26 cellular contexts compared by ENCODE assay signal in genomic region chr1:156033011-156033410, GRCh38. TPM values are rescaled to one million over a fixed set of nuclear protein-coding genes. Genes with fewer than 3 reads are reported as not detected.
A peak's percentile ranks its signal among the peaks of the same experiment; 100 is the strongest.
DNase-seq lines count a peak whose midpoint lies in the region; FAIRE-seq and TF ChIP-seq lines count a peak whose summit lies in the region.
"Had no signal": no experiment of that assay in that cellular context is flagged by ENCODE, and none has a peak within 500 bp of the region (broad histone marks: within the 10 kb centered on the region; RNA-seq: fewer than 3 reads in every experiment).

No MANE protein-coding gene starts in this region.

- H3K79me2 ChIP-seq in endothelial cell of umbilical vein (ENCODE audit: control insufficient read depth, insufficient read depth, low read length): no peaks in the 10 kb centered on the region
- no peaks in the 10 kb centered on the region for H3K79me2 ChIP-seq in osteoblast (ENCODE audit: insufficient read depth, low read length)
- no peaks in the 10 kb centered on the region for H3K79me2 ChIP-seq in mammary epithelial cell (ENCODE audit: insufficient read depth, low read length)

- no peak for TF ChIP-seq CTCF in endothelial cell of umbilical vein (IDR thresholded peaks at IDR 0.05; ENCODE audit: extremely low read depth in 1 of 2, insufficient read depth in 1 of 2, low read depth in 1 of 2, low read length in 2 of 2)
- no peak for TF ChIP-seq CTCF in osteoblast (IDR thresholded peaks at IDR 0.05; ENCODE audit: extremely low read depth, low read depth, low read length)
- TF ChIP-seq CTCF in mammary epithelial cell (conservative IDR thresholded peaks at IDR 0.05 in 1 of 2, IDR thresholded peaks at IDR 0.05 in 1 of 2; ENCODE audit: extremely low read depth in 1 of 2, insufficient read depth in 1 of 2, low read depth in 1 of 2, low read length in 2 of 2): no peak

- CTCF ChIA-PET in endothelial cell of umbilical vein (lab: Charles Lee): interaction anchor here (1.0 to 3.4 kb wide), 6 partner anchors 20 to 192 kb away, joined by 3 to 18 read pairs (median 4); partner anchors contain the start of gene UBQLN4
- CTCF ChIA-PET in mammary epithelial cell (lab: Charles Lee; ENCODE audit: low non-redundant PET): no interaction called here

- POLR2A ChIA-PET in endothelial cell of umbilical vein (lab: Charles Lee): no interaction called here

- WGBS in mammary epithelial cell (ENCODE audit: low coverage, missing lambda C conversion rate): 75% methylated on average over 4 of the region's 6 CpGs

- H4K20me1 ChIP-seq in endothelial cell of umbilical vein (replicated peaks; ENCODE audit: control insufficient read depth, extremely low read depth, insufficient read depth, low read length): no peaks in the 10 kb centered on the region
- no peaks in the 10 kb centered on the region for H4K20me1 ChIP-seq in osteoblast (ENCODE audit: insufficient read depth, low read length)
- no peaks in the 10 kb centered on the region for H4K20me1 ChIP-seq in mammary epithelial cell (ENCODE audit: insufficient read depth, low read length)

- intact Hi-C loops in endothelial cell of umbilical vein (cut with micrococcal nuclease) (no loop called here), mammary epithelial cell (cut with micrococcal nuclease) (no loop called here)

- in situ Hi-C loops in mammary epithelial cell (cut with MboI; ENCODE audit: low sequenced_read_pairs in 2 of 2): no loop called here

- FAIRE-seq in endothelial cell of umbilical vein (lab: Jason Lieb, UNC): peak; percentile 69
- FAIRE-seq in urothelium cell line (lab: Jason Lieb, UNC): no peak
- FAIRE-seq: TTC549 had no signal

- H3K9me1 ChIP-seq in endothelial cell of umbilical vein (replicated peaks; ENCODE audit: control insufficient read depth, extremely low read depth, insufficient read depth, low read length): no peaks in the 10 kb centered on the region

- H2AFZ ChIP-seq in endothelial cell of umbilical vein (ENCODE audit: low read depth, low read length): peak overlapping the region; percentile 42
- peak overlapping the region; percentile 41 for H2AFZ ChIP-seq in osteoblast (ENCODE audit: low read length)
- H2AFZ ChIP-seq in mammary epithelial cell (ENCODE audit: low read depth, low read length): no peak overlapping the region

- dilution Hi-C loops in endothelial cell of umbilical vein (cut with MboI; ENCODE audit: extremely low pct_ligation_motif_present, low sequenced_read_pairs) (no loop called here), mammary epithelial cell (cut with HindIII; ENCODE audit: low sequenced_read_pairs) (no loop called here)

- H3K4me1 ChIP-seq in endothelial cell of umbilical vein (ENCODE audit: control insufficient read depth, extremely low read depth, insufficient read depth, low read length) (peaks cover 7% of the 10 kb centered on the region), osteoblast (ENCODE audit: insufficient read depth, low read length) (no peaks in the 10 kb centered on the region), mammary epithelial cell (ENCODE audit: insufficient read depth, low read length) (no peaks in the 10 kb centered on the region)
- H3K4me1 ChIP-seq: heart right ventricle, Peyer's patch, SJCRH30 had no signal

- H3K9ac ChIP-seq in endothelial cell of umbilical vein (replicated peaks; ENCODE audit: extremely low read depth, insufficient read depth, low read length) (no peak overlapping the region), mammary epithelial cell (ENCODE audit: insufficient read depth, low read length) (no peak overlapping the region)

- BruUV-seq in endothelial cell of umbilical vein (replicated peaks; lab: Mats Ljungman, UMichigan): no TSS peak
- BruUV-seq in mammary epithelial cell (replicated peaks; lab: Mats Ljungman, UMichigan): no TSS peak

- H3K36me3 ChIP-seq in endothelial cell of umbilical vein (ENCODE audit: control insufficient read depth in 2 of 2, extremely low read depth in 1 of 2, insufficient read depth in 2 of 2, low read length in 2 of 2): peaks cover 0 to 6% of the 10 kb centered on the region in 2 experiments
- H3K36me3 ChIP-seq in osteoblast (ENCODE audit: insufficient read depth, low read length): peaks cover 13% of the 10 kb centered on the region
- no peaks in the 10 kb centered on the region for H3K36me3 ChIP-seq in mammary epithelial cell (ENCODE audit: insufficient read depth, low read length)

- no peak overlapping the region for H3K27ac ChIP-seq in endothelial cell of umbilical vein (ENCODE audit: insufficient read depth, low read depth, low read length)
- H3K27ac ChIP-seq in osteoblast (ENCODE audit: low read depth, low read length): no peak overlapping the region
- no peak overlapping the region for H3K27ac ChIP-seq in mammary epithelial cell (ENCODE audit: insufficient read depth, low read depth, low read length)
- H3K27ac ChIP-seq: cardiac muscle cell, heart right ventricle, Peyer's patch, SJCRH30 had no signal

- H3K4me2 ChIP-seq in endothelial cell of umbilical vein (ENCODE audit: insufficient read depth, low read length): no peak overlapping the region
- no peak overlapping the region for H3K4me2 ChIP-seq in osteoblast (ENCODE audit: insufficient read depth, low read length)
- H3K4me2 ChIP-seq in mammary epithelial cell (ENCODE audit: insufficient read depth, low read depth, low read length): no peak overlapping the region

- DNase-seq in EH (ENCODE audit: low read depth): peak; percentile 59
- peak; percentile 23 for DNase-seq in amniotic epithelial cell (ENCODE audit: low read depth)
- DNase-seq in endothelial cell of umbilical vein (ENCODE audit: low read depth, low spot score): peak; percentile 63
- DNase-seq in osteoblast (ENCODE audit: insufficient read length, low spot score, missing footprints): peak; percentile 45
- DNase-seq in DMS 273 (lab: John Stamatoyannopoulos, UW; ENCODE audit: unreplicated experiment): no peak
- no peak for DNase-seq in urothelium cell line (ENCODE audit: low spot score)
- DNase-seq in mammary epithelial cell: no peak
- DNase-seq: activated CD4-positive, alpha-beta T cell treated with anti-CD3 and anti-CD28 coated beads for 1 hour; activated gamma-delta T cell treated with Interleukin-2 at 50 U/mL for 16 hours; heart right ventricle; KG1; natural killer cell; NCI-H1436; NCI-H510A treated with DMSO at 0.1 percent for 48 hours; NK-92 treated with Interleukin-12 subunit alpha and Interleukin-12 subunit beta, amount 100 ng/mL, for 24 hours; Peyer's patch; retina; SJCRH30; stimulated activated CD4-positive, alpha-beta T cell treated with anti-CD3 and anti-CD28 coated beads, Interleukin-4, amount 100 ng/mL, for 1 hour; stimulated activated naive CD4-positive, alpha-beta T cell; T-helper 1 cell had no signal

- H3K4me3 ChIP-seq in endothelial cell of umbilical vein (replicated peaks in 1 of 3; ENCODE audit: insufficient read depth in 1 of 3, low read depth in 1 of 3, low read length in 3 of 3) (no peak overlapping the region), osteoblast (ENCODE audit: insufficient read depth, low read length) (no peak overlapping the region), mammary epithelial cell (replicated peaks in 1 of 3; ENCODE audit: insufficient read depth in 1 of 3, low read depth in 2 of 3, low read length in 3 of 3) (no peak overlapping the region)
- H3K4me3 ChIP-seq: cardiac muscle cell, heart right ventricle, Peyer's patch, SJCRH30 had no signal

- no peaks in the 10 kb centered on the region for H3K9me3 ChIP-seq in endothelial cell of umbilical vein (replicated peaks; ENCODE audit: control insufficient read depth, insufficient read depth, low read length)
- no peaks in the 10 kb centered on the region for H3K9me3 ChIP-seq in osteoblast (ENCODE audit: low read depth, low read length)
- no peaks in the 10 kb centered on the region for H3K9me3 ChIP-seq in mammary epithelial cell (replicated peaks; ENCODE audit: insufficient read depth, low read length)
- H3K9me3 ChIP-seq: heart right ventricle, Peyer's patch, SJCRH30 had no signal

- no peak for TF ChIP-seq POLR2A in endothelial cell of umbilical vein (IDR thresholded peaks at IDR 0.05; ENCODE audit: low read depth, low read length)

- H3K27me3 ChIP-seq in endothelial cell of umbilical vein (ENCODE audit: control insufficient read depth in 2 of 2, insufficient read depth in 2 of 2, low read length in 2 of 2) (no peaks in the 10 kb centered on the region), osteoblast (ENCODE audit: insufficient read depth, low read length) (no peaks in the 10 kb centered on the region), mammary epithelial cell (ENCODE audit: insufficient read depth, low read length) (no peaks in the 10 kb centered on the region)
- H3K27me3 ChIP-seq: cardiac muscle cell, heart right ventricle, Peyer's patch, SJCRH30 had no signal

RNA-seq across cellular contexts. Expression of gene SSR2, which starts 12.3 kb away (rescaled TPM):
- total RNA-seq in endothelial cell of umbilical vein: 339 and 362 TPM in 2 replicates
- polyA plus RNA-seq in endothelial cell of umbilical vein: 1,337 and 1,787 TPM in 2 replicates
- polyA plus RNA-seq in endothelial cell of umbilical vein (2011; cell fraction: cytosol; rRNA removed): 1,307 and 1,533 TPM in 2 replicates
- polyA plus RNA-seq in endothelial cell of umbilical vein (2011; cell fraction: nucleus; rRNA removed): 531 and 557 TPM in 2 replicates
- 362 and 401 TPM in 2 replicates for polyA plus RNA-seq in endothelial cell of umbilical vein (2012)
- polyA minus RNA-seq in endothelial cell of umbilical vein: 780 and 932 TPM in 2 replicates
- 99.6 TPM for polyA minus RNA-seq in endothelial cell of umbilical vein (2011; cell fraction: cytosol; rRNA and poly(A)+ RNA removed)
- 84.7 and 121 TPM in 2 replicates for polyA minus RNA-seq in endothelial cell of umbilical vein (2011; cell fraction: nucleus; rRNA and poly(A)+ RNA removed)
- 332 and 415 TPM in 2 replicates for total RNA-seq in osteoblast
- total RNA-seq in mammary epithelial cell: 100 to 1,000 TPM; 158 to 195 TPM
- 511 TPM for polyA plus RNA-seq in mammary epithelial cell
- 194 TPM for polyA minus RNA-seq in mammary epithelial cell

RNA-seq across cellular contexts. Expression of gene UBQLN4, which starts 20.6 kb away (rescaled TPM):
- total RNA-seq in endothelial cell of umbilical vein (48.1 and 50.8 TPM in 2 replicates), osteoblast (10.6 and 13.0 TPM in 2 replicates), mammary epithelial cell (10 to 100 TPM; 20.3 to 39.9 TPM)
- polyA plus RNA-seq in endothelial cell of umbilical vein (50.5 and 53.6 TPM in 2 replicates), mammary epithelial cell (34.3 TPM)
- polyA plus RNA-seq in endothelial cell of umbilical vein (2011; cell fraction: cytosol; rRNA removed): 35.4 and 37.2 TPM in 2 replicates
- polyA plus RNA-seq in endothelial cell of umbilical vein (2011; cell fraction: nucleus; rRNA removed): 69.3 and 71.6 TPM in 2 replicates
- polyA plus RNA-seq in endothelial cell of umbilical vein (2012): 33.9 and 41.1 TPM in 2 replicates
- polyA minus RNA-seq in endothelial cell of umbilical vein (56.5 and 63.4 TPM in 2 replicates), mammary epithelial cell (57.3 TPM)
- polyA minus RNA-seq in endothelial cell of umbilical vein (2011; cell fraction: cytosol; rRNA and poly(A)+ RNA removed): 33.5 TPM
- polyA minus RNA-seq in endothelial cell of umbilical vein (2011; cell fraction: nucleus; rRNA and poly(A)+ RNA removed): 22.3 and 29.8 TPM in 2 replicates

RNA-seq across cellular contexts. Expression of gene LAMTOR2, which starts 21.6 kb away (rescaled TPM):
- total RNA-seq in endothelial cell of umbilical vein: 77.7 and 80.3 TPM in 2 replicates
- polyA plus RNA-seq in endothelial cell of umbilical vein: 136 and 145 TPM in 2 replicates
- 127 and 134 TPM in 2 replicates for polyA plus RNA-seq in endothelial cell of umbilical vein (2011; cell fraction: cytosol; rRNA removed)
- 26.3 and 33.6 TPM in 2 replicates for polyA plus RNA-seq in endothelial cell of umbilical vein (2011; cell fraction: nucleus; rRNA removed)
- polyA plus RNA-seq in endothelial cell of umbilical vein (2012): 80.8 and 89.4 TPM in 2 replicates
- polyA minus RNA-seq in endothelial cell of umbilical vein: 34.9 and 36.8 TPM in 2 replicates
- polyA minus RNA-seq in endothelial cell of umbilical vein (2011; cell fraction: cytosol; rRNA and poly(A)+ RNA removed): 31.1 TPM
- 5.2 and 7.0 TPM in 2 replicates for polyA minus RNA-seq in endothelial cell of umbilical vein (2011; cell fraction: nucleus; rRNA and poly(A)+ RNA removed)
- 36.6 and 40.1 TPM in 2 replicates for total RNA-seq in osteoblast
- 10 to 100 TPM; 43.7 to 71.3 TPM for total RNA-seq in mammary epithelial cell
- 128 TPM for polyA plus RNA-seq in mammary epithelial cell
- 82.3 TPM for polyA minus RNA-seq in mammary epithelial cell

RNA-seq across cellular contexts. Expression of gene RAB25, which starts 27.9 kb away (rescaled TPM):
- total RNA-seq in endothelial cell of umbilical vein (not detected in 2 replicates), osteoblast (not detected in 2 replicates), mammary epithelial cell (10 to 100 TPM; 24.0 to 44.4 TPM)
- polyA plus RNA-seq in endothelial cell of umbilical vein (not detected in 2 replicates), mammary epithelial cell (131 TPM)
- polyA plus RNA-seq in endothelial cell of umbilical vein (2011; cell fraction: cytosol; rRNA removed): not detected in 2 replicates
- not detected in 2 replicates for polyA plus RNA-seq in endothelial cell of umbilical vein (2011; cell fraction: nucleus; rRNA removed)
- not detected in 2 replicates for polyA plus RNA-seq in endothelial cell of umbilical vein (2012)
- polyA minus RNA-seq in endothelial cell of umbilical vein (0.53 TPM in 1 of 2 replicates, not detected in the other), mammary epithelial cell (110 TPM)
- polyA minus RNA-seq in endothelial cell of umbilical vein (2011; cell fraction: cytosol; rRNA and poly(A)+ RNA removed): not detected
- polyA minus RNA-seq in endothelial cell of umbilical vein (2011; cell fraction: nucleus; rRNA and poly(A)+ RNA removed): not detected in 2 replicates
- total RNA-seq: dermis microvascular lymphatic vessel endothelial cell, fibroblast of villous mesenchyme, SJCRH30, temporal lobe had no signal

RNA-seq across cellular contexts. Expression of gene MEX3A, which starts 49.3 kb away (rescaled TPM):
- total RNA-seq in endothelial cell of umbilical vein: 23.6 and 26.6 TPM in 2 replicates
- polyA plus RNA-seq in endothelial cell of umbilical vein: 20.2 and 22.0 TPM in 2 replicates
- 14.0 and 16.6 TPM in 2 replicates for polyA plus RNA-seq in endothelial cell of umbilical vein (2011; cell fraction: cytosol; rRNA removed)
- 17.9 and 22.9 TPM in 2 replicates for polyA plus RNA-seq in endothelial cell of umbilical vein (2011; cell fraction: nucleus; rRNA removed)
- polyA plus RNA-seq in endothelial cell of umbilical vein (2012): 14.7 and 16.6 TPM in 2 replicates
- 26.8 and 30.9 TPM in 2 replicates for polyA minus RNA-seq in endothelial cell of umbilical vein
- polyA minus RNA-seq in endothelial cell of umbilical vein (2011; cell fraction: cytosol; rRNA and poly(A)+ RNA removed): 3.7 TPM
- 10.9 and 12.6 TPM in 2 replicates for polyA minus RNA-seq in endothelial cell of umbilical vein (2011; cell fraction: nucleus; rRNA and poly(A)+ RNA removed)
- 0.88 and 1.1 TPM in 2 replicates for total RNA-seq in osteoblast
- 1 to 10 TPM; 1.9 to 2.5 TPM for total RNA-seq in mammary epithelial cell
- polyA plus RNA-seq in mammary epithelial cell: 1.3 TPM
- 1.2 TPM for polyA minus RNA-seq in mammary epithelial cell

Comparison
In these comparisons a context has a peak if more than half of its experiments do, and no peak if none do; other contexts are left out.
1. DNase-seq: peak in EH (single experiment), amniotic epithelial cell (single experiment), endothelial cell of umbilical vein (single experiment) and osteoblast (single experiment); none in DMS 273 (single experiment), urothelium cell line (single experiment) and mammary epithelial cell (single experiment).